24 cellular contexts compared by ENCODE assay signal in the genomic region with DNA sequence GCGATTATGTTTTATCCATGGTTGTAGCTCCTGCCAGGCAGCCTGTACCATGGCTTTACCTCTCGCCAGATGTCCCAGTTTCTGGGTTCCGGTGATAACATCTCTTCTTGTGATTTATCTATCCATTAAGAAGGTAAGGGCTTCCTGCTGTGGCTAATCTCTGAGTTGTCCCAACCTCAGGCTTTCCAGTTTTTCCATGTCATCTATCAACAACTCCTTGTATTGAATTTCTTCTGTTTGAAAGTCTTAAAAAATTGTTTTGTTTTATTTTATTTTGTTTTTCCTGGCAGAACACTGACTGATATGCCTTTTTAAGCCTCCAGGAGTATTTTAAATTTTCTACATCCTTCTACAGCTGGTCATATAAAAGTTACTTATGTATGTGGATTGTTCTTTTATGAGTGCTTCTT.
"Had no signal": no experiment of that assay in that cellular context is flagged by ENCODE, and none has a peak within 500 bp of the region (broad histone marks: within the 10 kb centered on the region; RNA-seq: fewer than 3 reads in every experiment).

No MANE protein-coding gene starts in this region.

- H3K4me2 ChIP-seq: neural progenitor cell had no signal

- H3K27ac ChIP-seq: body of pancreas, cardiac muscle cell, epithelial cell of prostate, gastroesophageal sphincter, heart left ventricle, neural progenitor cell, right atrium auricular region, thyroid gland had no signal

- H3K27me3 Mint-ChIP-seq: naive B cell had no signal

- ATAC-seq: activated CD8-positive, alpha-beta T cell treated with anti-CD3 and anti-CD28 coated beads, Interleukin-2, amount 10 ng/mL, durations not matched to agents 7 days and 5 days; body of pancreas; gastroesophageal sphincter; heart left ventricle; left cardiac atrium had no signal

- DNase-seq: activated CD4-positive, alpha-beta T cell treated with anti-CD3 and anti-CD28 coated beads for 1 hour; activated CD4-positive, alpha-beta T cell treated with anti-CD3 and anti-CD28 coated beads, Interleukin-2, amount 50 U/mL, for 1 hour; activated CD8-positive, alpha-beta T cell treated with anti-CD3 and anti-CD28 coated beads, Interleukin-2, amount 10 ng/mL, durations not matched to agents 7 days and 5 days; activated gamma-delta T cell treated with Interleukin-2 at 50 U/mL for 16 hours; activated T-cell treated with anti-CD3 and anti-CD28 coated beads, Interleukin-2, amount 50 U/mL, for 1 hour; anterior cingulate cortex; body of pancreas; cortex of kidney; endodermal cell; heart left ventricle; left cardiac atrium; naive B cell; stimulated activated CD4-positive, alpha-beta T cell treated with anti-CD3 and anti-CD28 coated beads, Interleukin-4, amount 100 ng/mL, for 4 hours; stimulated activated naive CD8-positive, alpha-beta T cell treated with anti-CD3 and anti-CD28 coated beads, Interleukin-15, Interleukin-2, amounts not matched to agents 100 U/mL and 50 U/mL, for 24 hours; substantia nigra; thyroid gland had no signal

- H3K4me1 Mint-ChIP-seq: memory B cell, naive B cell, neural progenitor cell had no signal

- H2AFZ ChIP-seq: neural progenitor cell had no signal

- H3K9me3 ChIP-seq: body of pancreas, gastroesophageal sphincter, heart left ventricle, right atrium auricular region, thyroid gland had no signal

- H3K36me3 Mint-ChIP-seq: activated naive CD4-positive, alpha-beta T cell treated with anti-CD3 and anti-CD28 coated beads, Interleukin-2, amount 50 U/mL, for 24 hours; memory B cell; naive B cell; neural progenitor cell had no signal

- H3K9me3 Mint-ChIP-seq: activated naive CD4-positive, alpha-beta T cell treated with anti-CD3 and anti-CD28 coated beads, Interleukin-2, amount 50 U/mL, for 24 hours; memory B cell; neural progenitor cell had no signal

- H3K4me3 Mint-ChIP-seq: activated CD8-positive, alpha-beta T cell treated with anti-CD3 and anti-CD28 coated beads, Interleukin-2, amount 10 ng/mL, durations not matched to agents 7 days and 5 days; activated naive CD4-positive, alpha-beta T cell treated with anti-CD3 and anti-CD28 coated beads, Interleukin-2, amount 50 U/mL, for 24 hours; endodermal cell; memory B cell; naive B cell; neural progenitor cell had no signal

- H3K36me3 ChIP-seq: cardiac muscle cell, gastroesophageal sphincter, heart left ventricle, neural progenitor cell, right atrium auricular region, thyroid gland had no signal

- H3K4me3 ChIP-seq: body of pancreas, cardiac muscle cell, gastroesophageal sphincter, heart left ventricle, neural progenitor cell, right atrium auricular region, thyroid gland had no signal

- FAIRE-seq: islet of Langerhans had no signal

- H3K4me1 ChIP-seq: body of pancreas, heart left ventricle, neural progenitor cell, right atrium auricular region, thyroid gland had no signal

- H3K27me3 ChIP-seq: body of pancreas, cardiac muscle cell, gastroesophageal sphincter, heart left ventricle, neural progenitor cell, right atrium auricular region, thyroid gland had no signal

- H3K27ac Mint-ChIP-seq: activated CD8-positive, alpha-beta T cell treated with anti-CD3 and anti-CD28 coated beads, Interleukin-2, amount 10 ng/mL, durations not matched to agents 7 days and 5 days; activated naive CD4-positive, alpha-beta T cell treated with anti-CD3 and anti-CD28 coated beads, Interleukin-2, amount 50 U/mL, for 24 hours; endodermal cell; memory B cell; naive B cell; neural progenitor cell had no signal
